In the genomic region with DNA sequence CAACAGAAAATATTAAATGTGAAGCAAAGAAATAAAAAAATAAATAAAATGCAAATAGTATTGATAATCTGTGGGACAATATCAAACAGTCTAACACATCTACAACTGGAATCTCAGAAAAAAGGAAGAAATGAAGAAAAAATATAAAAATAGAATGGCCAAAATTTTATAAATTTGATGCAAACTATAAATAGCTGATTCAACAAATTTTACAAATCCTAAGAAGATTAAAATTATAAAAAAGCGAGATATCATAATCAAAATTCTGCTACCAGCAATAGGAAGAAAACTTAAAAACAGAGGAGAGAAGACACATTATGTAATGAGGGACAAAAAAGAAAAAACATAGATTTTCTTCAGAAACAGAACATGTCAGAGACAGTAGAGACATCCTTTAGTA, we compare ENCODE assay signal across 1 cellular context.
TF ChIP-seq lines count a peak whose summit lies in the region.

No MANE protein-coding gene starts in this region.

TF ChIP-seq in K562, 482 proteins besides CTCF, POLR2A, EP300 and RAD21 (continued from another document):
- TF ChIP-seq, protein P1, sequence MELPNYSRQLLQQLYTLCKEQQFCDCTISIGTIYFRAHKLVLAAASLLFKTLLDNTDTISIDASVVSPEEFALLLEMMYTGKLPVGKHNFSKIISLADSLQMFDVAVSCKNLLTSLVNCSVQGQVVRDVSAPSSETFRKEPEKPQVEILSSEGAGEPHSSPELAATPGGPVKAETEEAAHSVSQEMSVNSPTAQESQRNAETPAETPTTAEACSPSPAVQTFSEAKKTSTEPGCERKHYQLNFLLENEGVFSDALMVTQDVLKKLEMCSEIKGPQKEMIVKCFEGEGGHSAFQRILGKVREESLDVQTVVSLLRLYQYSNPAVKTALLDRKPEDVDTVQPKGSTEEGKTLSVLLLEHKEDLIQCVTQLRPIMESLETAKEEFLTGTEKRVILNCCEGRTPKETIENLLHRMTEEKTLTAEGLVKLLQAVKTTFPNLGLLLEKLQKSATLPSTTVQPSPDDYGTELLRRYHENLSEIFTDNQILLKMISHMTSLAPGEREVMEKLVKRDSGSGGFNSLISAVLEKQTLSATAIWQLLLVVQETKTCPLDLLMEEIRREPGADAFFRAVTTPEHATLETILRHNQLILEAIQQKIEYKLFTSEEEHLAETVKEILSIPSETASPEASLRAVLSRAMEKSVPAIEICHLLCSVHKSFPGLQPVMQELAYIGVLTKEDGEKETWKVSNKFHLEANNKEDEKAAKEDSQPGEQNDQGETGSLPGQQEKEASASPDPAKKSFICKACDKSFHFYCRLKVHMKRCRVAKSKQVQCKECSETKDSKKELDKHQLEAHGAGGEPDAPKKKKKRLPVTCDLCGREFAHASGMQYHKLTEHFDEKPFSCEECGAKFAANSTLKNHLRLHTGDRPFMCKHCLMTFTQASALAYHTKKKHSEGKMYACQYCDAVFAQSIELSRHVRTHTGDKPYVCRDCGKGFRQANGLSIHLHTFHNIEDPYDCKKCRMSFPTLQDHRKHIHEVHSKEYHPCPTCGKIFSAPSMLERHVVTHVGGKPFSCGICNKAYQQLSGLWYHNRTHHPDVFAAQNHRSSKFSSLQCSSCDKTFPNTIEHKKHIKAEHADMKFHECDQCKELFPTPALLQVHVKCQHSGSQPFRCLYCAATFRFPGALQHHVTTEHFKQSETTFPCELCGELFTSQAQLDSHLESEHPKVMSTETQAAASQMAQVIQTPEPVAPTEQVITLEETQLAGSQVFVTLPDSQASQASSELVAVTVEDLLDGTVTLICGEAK (IDR thresholded peaks at IDR 0.05) = no peak
- TF ChIP-seq, protein P1 (CRISPR knock-in tag; IDR thresholded peaks at IDR 0.05) = no peak
- no peak for TF ChIP-seq ZNF253 (CRISPR knock-in tag; conservative IDR thresholded peaks at IDR 0.05)
- TF ChIP-seq, protein P2, sequence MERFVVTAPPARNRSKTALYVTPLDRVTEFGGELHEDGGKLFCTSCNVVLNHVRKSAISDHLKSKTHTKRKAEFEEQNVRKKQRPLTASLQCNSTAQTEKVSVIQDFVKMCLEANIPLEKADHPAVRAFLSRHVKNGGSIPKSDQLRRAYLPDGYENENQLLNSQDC (CRISPR knock-in tag; IDR thresholded peaks at IDR 0.05) = no peak
- TF ChIP-seq HSF4 (CRISPR knock-in tag; IDR thresholded peaks at IDR 0.05; ENCODE audit: borderline replicate concordance) = no peak
- no peak for TF ChIP-seq ZNF3 (CRISPR knock-in tag; IDR thresholded peaks at IDR 0.05)
- TF ChIP-seq, protein P3, sequence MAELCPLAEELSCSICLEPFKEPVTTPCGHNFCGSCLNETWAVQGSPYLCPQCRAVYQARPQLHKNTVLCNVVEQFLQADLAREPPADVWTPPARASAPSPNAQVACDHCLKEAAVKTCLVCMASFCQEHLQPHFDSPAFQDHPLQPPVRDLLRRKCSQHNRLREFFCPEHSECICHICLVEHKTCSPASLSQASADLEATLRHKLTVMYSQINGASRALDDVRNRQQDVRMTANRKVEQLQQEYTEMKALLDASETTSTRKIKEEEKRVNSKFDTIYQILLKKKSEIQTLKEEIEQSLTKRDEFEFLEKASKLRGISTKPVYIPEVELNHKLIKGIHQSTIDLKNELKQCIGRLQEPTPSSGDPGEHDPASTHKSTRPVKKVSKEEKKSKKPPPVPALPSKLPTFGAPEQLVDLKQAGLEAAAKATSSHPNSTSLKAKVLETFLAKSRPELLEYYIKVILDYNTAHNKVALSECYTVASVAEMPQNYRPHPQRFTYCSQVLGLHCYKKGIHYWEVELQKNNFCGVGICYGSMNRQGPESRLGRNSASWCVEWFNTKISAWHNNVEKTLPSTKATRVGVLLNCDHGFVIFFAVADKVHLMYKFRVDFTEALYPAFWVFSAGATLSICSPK (IDR thresholded peaks at IDR 0.05; ENCODE audit: borderline replicate concordance) = no peak
- peak; percentile 87 for TF ChIP-seq C11orf30 (IDR thresholded peaks at IDR 0.05; ENCODE audit: low read depth)
- TF ChIP-seq XRCC3 (IDR thresholded peaks at IDR 0.05) = no peak
- no peak for TF ChIP-seq PCBP2 (IDR thresholded peaks at IDR 0.05; ENCODE audit: low read depth, low read length, poor library complexity, severe bottlenecking)
- TF ChIP-seq NFATC3 (IDR thresholded peaks at IDR 0.05) = no peak
- TF ChIP-seq MCM5 (IDR thresholded peaks at IDR 0.05; ENCODE audit: low read depth) = no peak
- TF ChIP-seq EHMT2 (IDR thresholded peaks at IDR 0.05) = no peak
- no peak for TF ChIP-seq TGIF2 (CRISPR knock-in tag; IDR thresholded peaks at IDR 0.05)
- TF ChIP-seq, protein P4, sequence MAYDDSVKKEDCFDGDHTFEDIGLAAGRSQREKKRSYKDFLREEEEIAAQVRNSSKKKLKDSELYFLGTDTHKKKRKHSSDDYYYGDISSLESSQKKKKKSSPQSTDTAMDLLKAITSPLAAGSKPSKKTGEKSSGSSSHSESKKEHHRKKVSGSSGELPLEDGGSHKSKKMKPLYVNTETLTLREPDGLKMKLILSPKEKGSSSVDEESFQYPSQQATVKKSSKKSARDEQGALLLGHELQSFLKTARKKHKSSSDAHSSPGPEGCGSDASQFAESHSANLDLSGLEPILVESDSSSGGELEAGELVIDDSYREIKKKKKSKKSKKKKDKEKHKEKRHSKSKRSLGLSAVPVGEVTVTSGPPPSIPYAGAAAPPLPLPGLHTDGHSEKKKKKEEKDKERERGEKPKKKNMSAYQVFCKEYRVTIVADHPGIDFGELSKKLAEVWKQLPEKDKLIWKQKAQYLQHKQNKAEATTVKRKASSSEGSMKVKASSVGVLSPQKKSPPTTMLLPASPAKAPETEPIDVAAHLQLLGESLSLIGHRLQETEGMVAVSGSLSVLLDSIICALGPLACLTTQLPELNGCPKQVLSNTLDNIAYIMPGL (CRISPR knock-in tag; IDR thresholded peaks at IDR 0.05) = no peak
- TF ChIP-seq MAFK (IDR thresholded peaks at IDR 0.05; ENCODE audit: low read length) = peak; percentile 67; the same call in 1 of the 2 replicates
- no peak for TF ChIP-seq PHF20 (IDR thresholded peaks at IDR 0.05; ENCODE audit: partially characterized antibody)
- TF ChIP-seq ZFX (CRISPR knock-in tag; IDR thresholded peaks at IDR 0.05) = no peak
- TF ChIP-seq PRPF4 (IDR thresholded peaks at IDR 0.05; ENCODE audit: insufficient read depth, low read depth, low read length, poor library complexity, severe bottlenecking) = no peak
- no peak for TF ChIP-seq BCOR (IDR thresholded peaks at IDR 0.05)
- peak; percentile 81 for TF ChIP-seq MAFG (tag; conservative IDR thresholded peaks at IDR 0.05)
- TF ChIP-seq NEUROD1 (IDR thresholded peaks at IDR 0.05; ENCODE audit: borderline replicate concordance, low read depth, low read length, partially characterized antibody) = no peak
- TF ChIP-seq, protein P5, sequence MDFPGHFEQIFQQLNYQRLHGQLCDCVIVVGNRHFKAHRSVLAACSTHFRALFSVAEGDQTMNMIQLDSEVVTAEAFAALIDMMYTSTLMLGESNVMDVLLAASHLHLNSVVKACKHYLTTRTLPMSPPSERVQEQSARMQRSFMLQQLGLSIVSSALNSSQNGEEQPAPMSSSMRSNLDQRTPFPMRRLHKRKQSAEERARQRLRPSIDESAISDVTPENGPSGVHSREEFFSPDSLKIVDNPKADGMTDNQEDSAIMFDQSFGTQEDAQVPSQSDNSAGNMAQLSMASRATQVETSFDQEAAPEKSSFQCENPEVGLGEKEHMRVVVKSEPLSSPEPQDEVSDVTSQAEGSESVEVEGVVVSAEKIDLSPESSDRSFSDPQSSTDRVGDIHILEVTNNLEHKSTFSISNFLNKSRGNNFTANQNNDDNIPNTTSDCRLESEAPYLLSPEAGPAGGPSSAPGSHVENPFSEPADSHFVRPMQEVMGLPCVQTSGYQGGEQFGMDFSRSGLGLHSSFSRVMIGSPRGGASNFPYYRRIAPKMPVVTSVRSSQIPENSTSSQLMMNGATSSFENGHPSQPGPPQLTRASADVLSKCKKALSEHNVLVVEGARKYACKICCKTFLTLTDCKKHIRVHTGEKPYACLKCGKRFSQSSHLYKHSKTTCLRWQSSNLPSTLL (IDR thresholded peaks at IDR 0.05) = no peak
- TF ChIP-seq, protein P6, sequence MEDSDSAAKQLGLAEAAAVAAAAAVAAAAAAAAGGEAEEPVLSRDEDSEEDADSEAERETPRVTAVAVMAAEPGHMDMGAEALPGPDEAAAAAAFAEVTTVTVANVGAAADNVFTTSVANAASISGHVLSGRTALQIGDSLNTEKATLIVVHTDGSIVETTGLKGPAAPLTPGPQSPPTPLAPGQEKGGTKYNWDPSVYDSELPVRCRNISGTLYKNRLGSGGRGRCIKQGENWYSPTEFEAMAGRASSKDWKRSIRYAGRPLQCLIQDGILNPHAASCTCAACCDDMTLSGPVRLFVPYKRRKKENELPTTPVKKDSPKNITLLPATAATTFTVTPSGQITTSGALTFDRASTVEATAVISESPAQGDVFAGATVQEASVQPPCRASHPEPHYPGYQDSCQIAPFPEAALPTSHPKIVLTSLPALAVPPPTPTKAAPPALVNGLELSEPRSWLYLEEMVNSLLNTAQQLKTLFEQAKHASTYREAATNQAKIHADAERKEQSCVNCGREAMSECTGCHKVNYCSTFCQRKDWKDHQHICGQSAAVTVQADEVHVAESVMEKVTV (CRISPR knock-in tag; IDR thresholded peaks at IDR 0.05) = no peak
- TF ChIP-seq MCM7 (IDR thresholded peaks at IDR 0.05) = no peak
- no peak for TF ChIP-seq KHSRP (IDR thresholded peaks at IDR 0.05)
- no peak for TF ChIP-seq ZFPM2 (CRISPR knock-in tag; IDR thresholded peaks at IDR 0.05)
- no peak for TF ChIP-seq SETDB1 (IDR thresholded peaks at IDR 0.05; ENCODE audit: low read length)
- TF ChIP-seq, protein P7, sequence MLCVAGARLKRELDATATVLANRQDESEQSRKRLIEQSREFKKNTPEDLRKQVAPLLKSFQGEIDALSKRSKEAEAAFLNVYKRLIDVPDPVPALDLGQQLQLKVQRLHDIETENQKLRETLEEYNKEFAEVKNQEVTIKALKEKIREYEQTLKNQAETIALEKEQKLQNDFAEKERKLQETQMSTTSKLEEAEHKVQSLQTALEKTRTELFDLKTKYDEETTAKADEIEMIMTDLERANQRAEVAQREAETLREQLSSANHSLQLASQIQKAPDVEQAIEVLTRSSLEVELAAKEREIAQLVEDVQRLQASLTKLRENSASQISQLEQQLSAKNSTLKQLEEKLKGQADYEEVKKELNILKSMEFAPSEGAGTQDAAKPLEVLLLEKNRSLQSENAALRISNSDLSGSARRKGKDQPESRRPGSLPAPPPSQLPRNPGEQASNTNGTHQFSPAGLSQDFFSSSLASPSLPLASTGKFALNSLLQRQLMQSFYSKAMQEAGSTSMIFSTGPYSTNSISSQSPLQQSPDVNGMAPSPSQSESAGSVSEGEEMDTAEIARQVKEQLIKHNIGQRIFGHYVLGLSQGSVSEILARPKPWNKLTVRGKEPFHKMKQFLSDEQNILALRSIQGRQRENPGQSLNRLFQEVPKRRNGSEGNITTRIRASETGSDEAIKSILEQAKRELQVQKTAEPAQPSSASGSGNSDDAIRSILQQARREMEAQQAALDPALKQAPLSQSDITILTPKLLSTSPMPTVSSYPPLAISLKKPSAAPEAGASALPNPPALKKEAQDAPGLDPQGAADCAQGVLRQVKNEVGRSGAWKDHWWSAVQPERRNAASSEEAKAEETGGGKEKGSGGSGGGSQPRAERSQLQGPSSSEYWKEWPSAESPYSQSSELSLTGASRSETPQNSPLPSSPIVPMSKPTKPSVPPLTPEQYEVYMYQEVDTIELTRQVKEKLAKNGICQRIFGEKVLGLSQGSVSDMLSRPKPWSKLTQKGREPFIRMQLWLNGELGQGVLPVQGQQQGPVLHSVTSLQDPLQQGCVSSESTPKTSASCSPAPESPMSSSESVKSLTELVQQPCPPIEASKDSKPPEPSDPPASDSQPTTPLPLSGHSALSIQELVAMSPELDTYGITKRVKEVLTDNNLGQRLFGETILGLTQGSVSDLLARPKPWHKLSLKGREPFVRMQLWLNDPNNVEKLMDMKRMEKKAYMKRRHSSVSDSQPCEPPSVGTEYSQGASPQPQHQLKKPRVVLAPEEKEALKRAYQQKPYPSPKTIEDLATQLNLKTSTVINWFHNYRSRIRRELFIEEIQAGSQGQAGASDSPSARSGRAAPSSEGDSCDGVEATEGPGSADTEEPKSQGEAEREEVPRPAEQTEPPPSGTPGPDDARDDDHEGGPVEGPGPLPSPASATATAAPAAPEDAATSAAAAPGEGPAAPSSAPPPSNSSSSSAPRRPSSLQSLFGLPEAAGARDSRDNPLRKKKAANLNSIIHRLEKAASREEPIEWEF (CRISPR knock-in tag; IDR thresholded peaks at IDR 0.05) = no peak
- TF ChIP-seq, protein P8, sequence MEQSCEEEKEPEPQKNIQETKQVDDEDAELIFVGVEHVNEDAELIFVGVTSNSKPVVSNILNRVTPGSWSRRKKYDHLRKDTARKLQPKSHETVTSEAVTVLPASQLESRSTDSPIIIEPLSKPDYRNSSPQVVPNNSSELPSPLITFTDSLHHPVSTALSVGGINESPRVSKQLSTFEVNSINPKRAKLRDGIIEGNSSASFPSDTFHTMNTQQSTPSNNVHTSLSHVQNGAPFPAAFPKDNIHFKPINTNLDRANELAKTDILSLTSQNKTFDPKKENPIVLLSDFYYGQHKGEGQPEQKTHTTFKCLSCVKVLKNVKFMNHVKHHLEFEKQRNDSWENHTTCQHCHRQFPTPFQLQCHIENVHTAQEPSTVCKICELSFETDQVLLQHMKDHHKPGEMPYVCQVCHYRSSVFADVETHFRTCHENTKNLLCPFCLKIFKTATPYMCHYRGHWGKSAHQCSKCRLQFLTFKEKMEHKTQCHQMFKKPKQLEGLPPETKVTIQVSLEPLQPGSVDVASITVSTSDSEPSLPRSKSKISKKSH (CRISPR knock-in tag; IDR thresholded peaks at IDR 0.05) = no peak
- TF ChIP-seq ZNF766 (CRISPR knock-in tag; conservative IDR thresholded peaks at IDR 0.05) = no peak
- no peak for TF ChIP-seq TRIM28 (IDR thresholded peaks at IDR 0.05)
- no peak for TF ChIP-seq ZNF668 (CRISPR knock-in tag; IDR thresholded peaks at IDR 0.05)
- no peak for TF ChIP-seq HOXB6 (CRISPR knock-in tag; IDR thresholded peaks at IDR 0.05; ENCODE audit: borderline replicate concordance)
- TF ChIP-seq FOXP1 (CRISPR knock-in tag; IDR thresholded peaks at IDR 0.05) = no peak
